ENCODE assay signal across 11 cellular contexts in genomic region chr13:41562083-41562482, GRCh38.
DNase-seq lines count a peak whose midpoint lies in the region; ATAC-seq lines count a peak whose summit lies in the region.
"Had no signal": no experiment of that assay in that cellular context is flagged by ENCODE, and none has a peak within 500 bp of the region (broad histone marks: within the 10 kb centered on the region; RNA-seq: fewer than 3 reads in every experiment).

No MANE protein-coding gene starts in this region.

- CTCF ChIA-PET in activated CD4-positive, alpha-beta memory T cell treated with anti-CD3 and anti-CD28 coated beads for 36 hours (lab: Charles Lee) = no interaction called here

- H3K4me1 Mint-ChIP-seq in activated CD4-positive, alpha-beta memory T cell treated with anti-CD3 and anti-CD28 coated beads for 36 hours (ENCODE audit: low read depth) = peaks cover 3% of the 10 kb centered on the region

- H3K4me3 Mint-ChIP-seq in activated CD4-positive, alpha-beta memory T cell treated with anti-CD3 and anti-CD28 coated beads for 36 hours = no peak overlapping the region

- no peaks in the 10 kb centered on the region for H3K27me3 Mint-ChIP-seq in activated CD4-positive, alpha-beta memory T cell treated with anti-CD3 and anti-CD28 coated beads for 36 hours

- POLR2A ChIA-PET in activated CD4-positive, alpha-beta memory T cell treated with anti-CD3 and anti-CD28 coated beads for 36 hours (lab: Charles Lee) = interaction anchor here (0.6 kb wide), 1 partner anchor 13 kb away, joined by 3 read pairs; no protein-coding TSS in a partner anchor

- H3K27ac Mint-ChIP-seq in activated CD4-positive, alpha-beta memory T cell treated with anti-CD3 and anti-CD28 coated beads for 36 hours = no peak overlapping the region

- H3K9me3 Mint-ChIP-seq in activated CD4-positive, alpha-beta memory T cell treated with anti-CD3 and anti-CD28 coated beads for 36 hours = no peaks in the 10 kb centered on the region

- DNase-seq in GM03348 (ENCODE audit: low spot score) (peak; percentile 82), anterior cingulate cortex (lab: John Stamatoyannopoulos, UW) (peak in 55 of 58 donors; percentile 10 to 92 (median 78)), left cardiac atrium (peak; percentile 45), sciatic nerve (ENCODE audit: low spot score) (peak; percentile 85), OCI-M1 (lab: John Stamatoyannopoulos, UW) (no peak)
- DNase-seq in activated CD4-positive, alpha-beta memory T cell treated with anti-CD3 and anti-CD28 coated beads for 36 hours = no peak
- DNase-seq: activated naive CD4-positive, alpha-beta T cell treated with anti-CD3 and anti-CD28 coated beads, Interleukin-2, amount 50 U/mL, for 16 hours; DMS79 treated with DMSO at 0.1 percent for 48 hours; NCI-H2081 had no signal

- intact Hi-C loops in left cardiac atrium (cut with DNase I) (no loop called here), sciatic nerve (cut with DNase I) (no loop called here)
- intact Hi-C loops in activated CD4-positive, alpha-beta memory T cell treated with anti-CD3 and anti-CD28 coated beads for 36 hours (cut with micrococcal nuclease) = no loop called here

- peak; percentile 54 to 76 for ATAC-seq in left cardiac atrium
- peak; percentile 90 for ATAC-seq in sciatic nerve
- ATAC-seq in HG02763 (IDR thresholded peaks at IDR 0.05; ENCODE audit: unreplicated experiment) = no peak
- no peak for ATAC-seq in GM21515 (IDR thresholded peaks at IDR 0.05; ENCODE audit: unreplicated experiment)

- peaks cover 1% of the 10 kb centered on the region for H3K36me3 Mint-ChIP-seq in activated CD4-positive, alpha-beta memory T cell treated with anti-CD3 and anti-CD28 coated beads for 36 hours

Comparison
In these comparisons a context has a peak if more than half of its experiments do, and no peak if none do; other contexts are left out.
1. DNase-seq: peak in GM03348 (single experiment), anterior cingulate cortex (55 of 58), left cardiac atrium (single experiment) and sciatic nerve (single experiment); none in OCI-M1 (single experiment) and activated CD4-positive, alpha-beta memory T cell treated with anti-CD3 and anti-CD28 coated beads for 36 hours (single experiment).
2. ATAC-seq: peak in left cardiac atrium (2 of 2) and sciatic nerve (single experiment); none in HG02763 (single experiment) and GM21515 (single experiment).